Comparison of ENCODE assay signal across 8 cellular contexts in the genomic region with DNA sequence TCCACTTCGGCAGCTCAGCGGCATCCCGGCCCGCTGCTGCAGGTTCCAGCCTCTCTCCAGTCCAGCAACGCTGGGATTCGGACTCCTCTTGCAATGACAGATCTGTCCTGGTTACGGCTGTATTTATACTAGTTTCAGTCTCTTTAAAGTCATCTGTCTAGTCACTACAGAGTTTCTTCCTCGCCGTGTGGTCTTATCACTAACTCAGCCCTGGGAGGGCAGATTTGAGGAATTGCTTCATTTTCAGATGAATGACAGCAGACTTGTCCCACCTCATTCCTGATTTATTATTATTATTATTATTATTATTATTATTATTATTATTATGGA. TPM values are rescaled to one million over a fixed set of nuclear protein-coding genes. Genes with fewer than 3 reads are reported as not detected.
A peak's percentile ranks its signal among the peaks of the same experiment; 100 is the strongest.
DNase-seq lines count a peak whose midpoint lies in the region; ATAC-seq and TF ChIP-seq lines count a peak whose summit lies in the region.

No MANE protein-coding gene starts in this region.

- no peaks in the 10 kb centered on the region for H4K20me1 ChIP-seq in KMS-11 (ENCODE audit: insufficient read depth)
- H4K20me1 ChIP-seq in neural cell (ENCODE audit: insufficient read depth) = peaks cover 13% of the 10 kb centered on the region

- H3K27ac ChIP-seq in KMS-11 = no peak overlapping the region
- H3K27ac ChIP-seq in ectodermal cell (ENCODE audit: insufficient read depth, low read depth, low read length, poor library complexity, severe bottlenecking) = no peak overlapping the region
- H3K27ac ChIP-seq in neural cell (ENCODE audit: low read length) = peak overlapping the region; percentile 57

- TF ChIP-seq CTCF in KMS-11 (conservative IDR thresholded peaks at IDR 0.05; ENCODE audit: low read depth, low read length) (no peak), neural cell (IDR thresholded peaks at IDR 0.05; ENCODE audit: poor library complexity, severe bottlenecking) (no peak)

- H3K27me3 ChIP-seq in KMS-11 (ENCODE audit: insufficient read depth, low read depth) (peaks cover 44% of the 10 kb centered on the region), ectodermal cell (ENCODE audit: control insufficient read depth, insufficient read depth, low read length, poor library complexity, severe bottlenecking) (peaks cover 73% of the 10 kb centered on the region), neural cell (ENCODE audit: insufficient read depth, low read depth, low read length) (peaks cover 4% of the 10 kb centered on the region)

- no peak for TF ChIP-seq EP300 in neural cell (conservative IDR thresholded peaks at IDR 0.05; ENCODE audit: poor library complexity, severe bottlenecking)

- H3K36me3 ChIP-seq in KMS-11 (ENCODE audit: insufficient read depth) = no peaks in the 10 kb centered on the region
- H3K36me3 ChIP-seq in ectodermal cell (ENCODE audit: control insufficient read depth, insufficient read depth, low read length) = no peaks in the 10 kb centered on the region
- no peaks in the 10 kb centered on the region for H3K36me3 ChIP-seq in neural cell (ENCODE audit: insufficient read depth, low read length)

- DNase-seq in CD1c-positive myeloid dendritic cell (ENCODE audit: extremely low spot score) (peak; percentile 10), dermis blood vessel endothelial cell (no peak), NCI-H1092 treated with DMSO at 0.1 percent for 48 hours (lab: John Stamatoyannopoulos, UW) (no peak), middle frontal gyrus (ENCODE audit: extremely low spot score, low spot score) (no peak)

- no peak for TF ChIP-seq RAD21 in neural cell (conservative IDR thresholded peaks at IDR 0.05)

- peaks cover 3% of the 10 kb centered on the region for H3K4me1 ChIP-seq in KMS-11 (ENCODE audit: low read depth, poor library complexity, severe bottlenecking)
- H3K4me1 ChIP-seq in ectodermal cell (ENCODE audit: control insufficient read depth, insufficient read depth, low read length) = peaks cover 10% of the 10 kb centered on the region

- ATAC-seq in HG03097 (IDR thresholded peaks at IDR 0.05; ENCODE audit: low FRiP score, unreplicated experiment) = no peak

- H3K4me2 ChIP-seq in KMS-11 = peak overlapping the region; percentile 94
- H3K4me2 ChIP-seq in neural cell (ENCODE audit: low read length) = peak overlapping the region; percentile 89

- H2AFZ ChIP-seq in KMS-11 (ENCODE audit: low read depth) (peak overlapping the region; percentile 64; the same call in 1 of the 2 replicates), neural cell (ENCODE audit: low read depth, low read length) (no peak overlapping the region)

- WGBS in ectodermal cell, 2 experiments = 7 to 8% methylated on average over 7 to 9 of the region's 9 CpGs

- H3F3A ChIP-seq in neural cell (ENCODE audit: insufficient read depth, low read length, poor library complexity, severe bottlenecking) = no peaks in the 10 kb centered on the region

- H3K79me2 ChIP-seq in KMS-11 (ENCODE audit: insufficient read depth, low read depth) (no peaks in the 10 kb centered on the region), neural cell (replicated peaks; ENCODE audit: insufficient read depth, low read length) (peaks cover 62% of the 10 kb centered on the region)

- H3K9me2 ChIP-seq in neural cell (ENCODE audit: insufficient read depth, low read length) = no peaks in the 10 kb centered on the region

- H3K9ac ChIP-seq in KMS-11 (no peak overlapping the region), neural cell (ENCODE audit: low read length) (peak overlapping the region; percentile 84)

- H3K9me3 ChIP-seq in ectodermal cell (ENCODE audit: control insufficient read depth, low read length) (no peaks in the 10 kb centered on the region), neural cell (ENCODE audit: low read length) (no peaks in the 10 kb centered on the region)

- H3K4me3 ChIP-seq in KMS-11 (IDR thresholded peaks at IDR 0.05; ENCODE audit: insufficient read depth, low read depth, low read length) = no peak overlapping the region
- peak overlapping the region; percentile 49 for H3K4me3 ChIP-seq in ectodermal cell (ENCODE audit: insufficient read depth, low read depth, low read length)
- H3K4me3 ChIP-seq in neural cell (ENCODE audit: low read length) = peak overlapping the region; percentile 99

TF ChIP-seq in neural cell, 6 proteins besides CTCF, POLR2A, EP300 and RAD21:
- no peak for TF ChIP-seq MXI1 (conservative IDR thresholded peaks at IDR 0.05; ENCODE audit: poor library complexity, severe bottlenecking)

RNA-seq across cellular contexts. Expression of gene KLHL29, which starts 2.2 kb away (rescaled TPM):
- polyA plus RNA-seq in ectodermal cell (2013, experiment 1 of 4) = 4.3 TPM
- polyA plus RNA-seq in ectodermal cell (2013, experiment 2 of 4) = 3.8 TPM
- polyA plus RNA-seq in ectodermal cell (2013, experiment 3 of 4) = 2.9 TPM
- polyA plus RNA-seq in ectodermal cell (2013, experiment 4 of 4) = 3.8 TPM
- polyA plus RNA-seq in neural cell = 42.4 and 48.4 TPM in 2 replicates
- 52.6 and 57.4 TPM in 2 replicates for polyA minus RNA-seq in neural cell
- 3.7 and 5.8 TPM in 2 replicates for total RNA-seq in dermis blood vessel endothelial cell
